2 cellular contexts compared by ENCODE assay signal in the genomic region with DNA sequence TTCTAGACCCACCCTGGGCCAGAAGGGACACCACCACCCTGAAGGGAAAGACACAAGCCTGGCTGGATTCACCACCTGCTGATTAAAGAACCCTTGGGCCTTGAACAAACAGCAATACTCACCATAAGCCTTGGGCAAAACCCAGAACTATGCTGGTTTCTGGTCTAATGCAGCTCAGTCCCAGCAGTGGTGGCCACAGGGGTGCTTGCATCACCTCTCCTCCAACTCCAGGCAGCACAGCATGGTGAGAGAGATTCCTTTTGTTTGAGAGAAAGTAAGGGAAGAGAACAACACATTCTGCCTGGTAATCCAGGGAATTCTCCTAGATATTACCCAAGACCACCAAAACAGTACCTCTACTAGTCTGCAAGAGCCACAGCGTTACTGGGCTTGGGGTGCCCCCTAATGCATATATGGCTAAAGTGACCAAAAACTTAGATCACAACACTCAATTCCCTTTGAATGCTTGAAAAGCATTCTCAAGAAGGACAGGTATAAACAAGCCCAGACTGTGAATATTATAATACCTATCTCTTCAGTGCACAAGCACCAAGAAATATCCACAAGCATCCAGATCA.
A peak's percentile ranks its signal among the peaks of the same experiment; 100 is the strongest.
TF ChIP-seq lines count a peak whose summit lies in the region.

No MANE protein-coding gene starts in this region.

TF ChIP-seq in Ishikawa, 13 proteins besides CTCF, POLR2A, EP300 and RAD21:
- TF ChIP-seq, protein P1, sequence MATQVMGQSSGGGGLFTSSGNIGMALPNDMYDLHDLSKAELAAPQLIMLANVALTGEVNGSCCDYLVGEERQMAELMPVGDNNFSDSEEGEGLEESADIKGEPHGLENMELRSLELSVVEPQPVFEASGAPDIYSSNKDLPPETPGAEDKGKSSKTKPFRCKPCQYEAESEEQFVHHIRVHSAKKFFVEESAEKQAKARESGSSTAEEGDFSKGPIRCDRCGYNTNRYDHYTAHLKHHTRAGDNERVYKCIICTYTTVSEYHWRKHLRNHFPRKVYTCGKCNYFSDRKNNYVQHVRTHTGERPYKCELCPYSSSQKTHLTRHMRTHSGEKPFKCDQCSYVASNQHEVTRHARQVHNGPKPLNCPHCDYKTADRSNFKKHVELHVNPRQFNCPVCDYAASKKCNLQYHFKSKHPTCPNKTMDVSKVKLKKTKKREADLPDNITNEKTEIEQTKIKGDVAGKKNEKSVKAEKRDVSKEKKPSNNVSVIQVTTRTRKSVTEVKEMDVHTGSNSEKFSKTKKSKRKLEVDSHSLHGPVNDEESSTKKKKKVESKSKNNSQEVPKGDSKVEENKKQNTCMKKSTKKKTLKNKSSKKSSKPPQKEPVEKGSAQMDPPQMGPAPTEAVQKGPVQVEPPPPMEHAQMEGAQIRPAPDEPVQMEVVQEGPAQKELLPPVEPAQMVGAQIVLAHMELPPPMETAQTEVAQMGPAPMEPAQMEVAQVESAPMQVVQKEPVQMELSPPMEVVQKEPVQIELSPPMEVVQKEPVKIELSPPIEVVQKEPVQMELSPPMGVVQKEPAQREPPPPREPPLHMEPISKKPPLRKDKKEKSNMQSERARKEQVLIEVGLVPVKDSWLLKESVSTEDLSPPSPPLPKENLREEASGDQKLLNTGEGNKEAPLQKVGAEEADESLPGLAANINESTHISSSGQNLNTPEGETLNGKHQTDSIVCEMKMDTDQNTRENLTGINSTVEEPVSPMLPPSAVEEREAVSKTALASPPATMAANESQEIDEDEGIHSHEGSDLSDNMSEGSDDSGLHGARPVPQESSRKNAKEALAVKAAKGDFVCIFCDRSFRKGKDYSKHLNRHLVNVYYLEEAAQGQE (IDR thresholded peaks at IDR 0.05; ENCODE audit: low read depth) = no peak
- TF ChIP-seq CREB1 (IDR thresholded peaks at IDR 0.05; ENCODE audit: low read depth) (no peak), TEAD4 (IDR thresholded peaks at IDR 0.05) (no peak), FOXM1 (IDR thresholded peaks at IDR 0.05; ENCODE audit: borderline replicate concordance, low read depth) (no peak), TCF12 (IDR thresholded peaks at IDR 0.05; ENCODE audit: low read depth) (no peak), ZBTB7A (IDR thresholded peaks at IDR 0.05; ENCODE audit: low read depth) (no peak), EGR1 (IDR thresholded peaks at IDR 0.05) (no peak), NFIC (IDR thresholded peaks at IDR 0.05) (no peak), TAF1 (IDR thresholded peaks at IDR 0.05; ENCODE audit: low read depth) (no peak), CEBPB (IDR thresholded peaks at IDR 0.05) (no peak), YY1 (IDR thresholded peaks at IDR 0.05; ENCODE audit: low read depth) (no peak)
- TF ChIP-seq, protein P2, sequence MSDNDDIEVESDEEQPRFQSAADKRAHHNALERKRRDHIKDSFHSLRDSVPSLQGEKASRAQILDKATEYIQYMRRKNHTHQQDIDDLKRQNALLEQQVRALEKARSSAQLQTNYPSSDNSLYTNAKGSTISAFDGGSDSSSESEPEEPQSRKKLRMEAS (IDR thresholded peaks at IDR 0.05) = no peak
- TF ChIP-seq, protein P3, sequence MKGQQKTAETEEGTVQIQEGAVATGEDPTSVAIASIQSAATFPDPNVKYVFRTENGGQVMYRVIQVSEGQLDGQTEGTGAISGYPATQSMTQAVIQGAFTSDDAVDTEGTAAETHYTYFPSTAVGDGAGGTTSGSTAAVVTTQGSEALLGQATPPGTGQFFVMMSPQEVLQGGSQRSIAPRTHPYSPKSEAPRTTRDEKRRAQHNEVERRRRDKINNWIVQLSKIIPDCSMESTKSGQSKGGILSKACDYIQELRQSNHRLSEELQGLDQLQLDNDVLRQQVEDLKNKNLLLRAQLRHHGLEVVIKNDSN (IDR thresholded peaks at IDR 0.05) = no peak

TF ChIP-seq in HepG2, 621 proteins besides CTCF, POLR2A, EP300 and RAD21:
- TF ChIP-seq STAG1 (CRISPR knock-in tag; IDR thresholded peaks at IDR 0.05) = peak; percentile 53; the same call in 1 of the 2 replicates
- no peak for TF ChIP-seq TCF12 (IDR thresholded peaks at IDR 0.05)
- TF ChIP-seq TCF12 (CRISPR knock-in tag; IDR thresholded peaks at IDR 0.05) = no peak
